In genomic region chr7:6628045-6628444, GRCh38 we compare ENCODE assay signal across 1 cellular context.
TF ChIP-seq lines count a peak whose summit lies in the region.

No MANE protein-coding gene starts in this region.

TF ChIP-seq in HepG2, 621 proteins besides CTCF, POLR2A, EP300 and RAD21:
- TF ChIP-seq RBM39 (IDR thresholded peaks at IDR 0.05; ENCODE audit: low read depth, low read length, poor library complexity, severe bottlenecking) (no peak), ZNF687 (CRISPR knock-in tag; IDR thresholded peaks at IDR 0.05) (peak; percentile 14; the same call in 1 of the 2 replicates)
